26 cellular contexts compared by ENCODE assay signal in the genomic region with DNA sequence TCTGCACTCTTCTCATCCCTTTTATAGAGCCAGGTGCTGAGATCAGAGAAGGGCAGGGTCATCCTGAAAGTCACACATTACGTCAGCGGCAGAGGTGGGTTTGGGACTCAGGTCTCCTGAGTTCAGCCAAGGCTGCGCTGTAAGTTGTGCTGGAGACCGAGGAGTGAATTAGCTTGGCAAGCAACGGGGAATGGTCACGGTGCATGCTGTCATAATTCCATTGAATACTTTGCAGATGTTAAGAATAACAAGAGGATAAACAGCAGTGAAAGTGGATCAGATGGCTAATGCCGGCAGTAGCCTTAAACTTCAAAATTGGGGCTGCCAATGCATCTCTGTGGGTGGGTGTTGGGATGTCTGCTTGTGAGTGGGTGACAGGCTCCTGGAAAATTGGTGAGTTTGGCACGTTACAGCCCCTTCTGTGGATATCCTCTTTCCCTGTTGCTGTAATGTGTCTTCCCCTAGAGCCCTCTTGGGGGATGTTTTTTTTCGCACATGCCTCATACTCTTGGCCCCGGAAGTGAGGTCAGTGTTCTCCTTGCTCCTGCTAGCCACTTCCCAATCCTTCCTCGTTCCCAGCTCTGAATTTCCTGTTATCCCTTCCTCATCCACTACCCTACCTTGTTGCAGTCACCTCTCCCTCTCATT.
"Had no signal": no experiment of that assay in that cellular context is flagged by ENCODE, and none has a peak within 500 bp of the region (broad histone marks: within the 10 kb centered on the region; RNA-seq: fewer than 3 reads in every experiment).

No MANE protein-coding gene starts in this region.

- H3K27me3 Mint-ChIP-seq: activated CD4-positive, alpha-beta memory T cell treated with anti-CD3 and anti-CD28 coated beads, Interleukin-2, amount 10 ng/mL, durations not matched to agents 7 days and 5 days; activated CD8-positive, alpha-beta memory T cell treated with anti-CD3 and anti-CD28 coated beads, Interleukin-2, amount 10 ng/mL, durations not matched to agents 7 days and 5 days; activated naive CD4-positive, alpha-beta T cell treated with anti-CD3 and anti-CD28 coated beads, Interleukin-2, amount 10 ng/mL, durations not matched to agents 7 days and 5 days; activated naive CD8-positive, alpha-beta T cell; activated naive CD8-positive, alpha-beta T cell treated with anti-CD3 and anti-CD28 coated beads, Interleukin-2, amount 50 U/mL, for 24 hours; brain had no signal

- H3K27ac ChIP-seq: KMS-11, SK-N-MC, WERI-Rb-1 had no signal

- DNase-seq: activated CD4-positive, alpha-beta memory T cell treated with anti-CD3 and anti-CD28 coated beads, Interleukin-2, amount 10 ng/mL, durations not matched to agents 7 days and 5 days; activated CD4-positive, alpha-beta T cell treated with anti-CD3 and anti-CD28 coated beads for 1 hour; activated CD4-positive, alpha-beta T cell treated with anti-CD3 and anti-CD28 coated beads for 48 hours; activated CD4-positive, CD25-positive, alpha-beta regulatory T cell; activated CD8-positive, alpha-beta memory T cell treated with anti-CD3 and anti-CD28 coated beads for 24 hours; activated CD8-positive, alpha-beta memory T cell treated with anti-CD3 and anti-CD28 coated beads, Interleukin-2, amount 10 ng/mL, durations not matched to agents 7 days and 5 days; activated CD8-positive, alpha-beta memory T cell treated with anti-CD3 and anti-CD28 coated beads, Interleukin-2, amount 50 U/mL, for 48 hours; activated effector memory CD4-positive, alpha-beta T cell treated with Interleukin-2 at 50 U/mL for 16 hours; activated naive CD4-positive, alpha-beta T cell treated with anti-CD3 and anti-CD28 coated beads, Interleukin-2, amount 10 ng/mL, durations not matched to agents 7 days and 5 days; activated naive CD8-positive, alpha-beta T cell treated with anti-CD3 and anti-CD28 coated beads, Interleukin-2, amount 50 U/mL, for 24 hours; activated T-cell treated with anti-CD3 and anti-CD28 coated beads, Interleukin-2, amount 50 U/mL, for 48 hours; MM.1S; MV-4-11; NCI-H1092; NCI-H1436 treated with DMSO at 0.1 percent for 48 hours; NCI-H1694 treated with DMSO at 0.1 percent for 48 hours; NCI-H2029; NCI-H345; NCI-H524 treated with DMSO at 0.1 percent for 48 hours; T1000; WERI-Rb-1 had no signal

- H3K36me3 ChIP-seq: WERI-Rb-1 had no signal

- H3K9ac ChIP-seq: KMS-11 had no signal

- H3K4me3 ChIP-seq: SK-N-MC had no signal

- H3K36me3 Mint-ChIP-seq: activated CD8-positive, alpha-beta memory T cell treated with anti-CD3 and anti-CD28 coated beads, Interleukin-2, amount 10 ng/mL, durations not matched to agents 7 days and 5 days; activated naive CD4-positive, alpha-beta T cell treated with anti-CD3 and anti-CD28 coated beads, Interleukin-2, amount 10 ng/mL, durations not matched to agents 7 days and 5 days; activated naive CD8-positive, alpha-beta T cell; brain had no signal

- H3K4me2 ChIP-seq: KMS-11 had no signal

- H3K9me3 Mint-ChIP-seq: activated naive CD8-positive, alpha-beta T cell treated with anti-CD3 and anti-CD28 coated beads, Interleukin-2, amount 50 U/mL, for 24 hours had no signal

- H3K4me3 Mint-ChIP-seq: activated CD4-positive, alpha-beta memory T cell treated with anti-CD3 and anti-CD28 coated beads, Interleukin-2, amount 10 ng/mL, durations not matched to agents 7 days and 5 days; activated CD8-positive, alpha-beta memory T cell treated with anti-CD3 and anti-CD28 coated beads, Interleukin-2, amount 10 ng/mL, durations not matched to agents 7 days and 5 days; activated naive CD4-positive, alpha-beta T cell treated with anti-CD3 and anti-CD28 coated beads, Interleukin-2, amount 10 ng/mL, durations not matched to agents 7 days and 5 days; activated naive CD8-positive, alpha-beta T cell; activated naive CD8-positive, alpha-beta T cell treated with anti-CD3 and anti-CD28 coated beads, Interleukin-2, amount 50 U/mL, for 24 hours; brain had no signal

- ATAC-seq: activated CD8-positive, alpha-beta memory T cell treated with anti-CD3 and anti-CD28 coated beads, Interleukin-2, amount 10 ng/mL, durations not matched to agents 7 days and 5 days; activated naive CD8-positive, alpha-beta T cell treated with anti-CD3 and anti-CD28 coated beads, Interleukin-2, amount 50 U/mL, for 24 hours; Panc1 had no signal

- H3K4me1 Mint-ChIP-seq: activated CD4-positive, alpha-beta memory T cell treated with anti-CD3 and anti-CD28 coated beads, Interleukin-2, amount 10 ng/mL, durations not matched to agents 7 days and 5 days; activated CD8-positive, alpha-beta memory T cell treated with anti-CD3 and anti-CD28 coated beads, Interleukin-2, amount 10 ng/mL, durations not matched to agents 7 days and 5 days; activated naive CD4-positive, alpha-beta T cell treated with anti-CD3 and anti-CD28 coated beads, Interleukin-2, amount 10 ng/mL, durations not matched to agents 7 days and 5 days; activated naive CD8-positive, alpha-beta T cell treated with anti-CD3 and anti-CD28 coated beads, Interleukin-2, amount 50 U/mL, for 24 hours had no signal

- H3K27ac Mint-ChIP-seq: activated CD4-positive, alpha-beta memory T cell treated with anti-CD3 and anti-CD28 coated beads, Interleukin-2, amount 10 ng/mL, durations not matched to agents 7 days and 5 days; activated CD8-positive, alpha-beta memory T cell treated with anti-CD3 and anti-CD28 coated beads, Interleukin-2, amount 10 ng/mL, durations not matched to agents 7 days and 5 days; activated naive CD4-positive, alpha-beta T cell treated with anti-CD3 and anti-CD28 coated beads, Interleukin-2, amount 10 ng/mL, durations not matched to agents 7 days and 5 days; activated naive CD8-positive, alpha-beta T cell; activated naive CD8-positive, alpha-beta T cell treated with anti-CD3 and anti-CD28 coated beads, Interleukin-2, amount 50 U/mL, for 24 hours; brain had no signal
